Comparison of ENCODE assay signal across 25 cellular contexts in genomic region chr7:66202380-66202779, GRCh38. TPM values are rescaled to one million over a fixed set of nuclear protein-coding genes. Genes with fewer than 3 reads are reported as not detected.
DNase-seq lines count a peak whose midpoint lies in the region; ATAC-seq lines count a peak whose summit lies in the region.
"Had no signal": no experiment of that assay in that cellular context is flagged by ENCODE, and none has a peak within 500 bp of the region (broad histone marks: within the 10 kb centered on the region; RNA-seq: fewer than 3 reads in every experiment).

No MANE protein-coding gene starts in this region.

- no peaks in the 10 kb centered on the region for H3K9me3 Mint-ChIP-seq in activated naive CD8-positive, alpha-beta T cell treated with anti-CD3 and anti-CD28 coated beads, Interleukin-2, amount 10 ng/mL, durations not matched to agents 7 days and 5 days
- no peaks in the 10 kb centered on the region for H3K9me3 Mint-ChIP-seq in activated naive CD8-positive, alpha-beta T cell treated with anti-CD3 and anti-CD28 coated beads for 36 hours
- H3K9me3 Mint-ChIP-seq: activated naive CD4-positive, alpha-beta T cell treated with anti-CD3 and anti-CD28 coated beads, Interleukin-2, amount 10 ng/mL, durations not matched to agents 7 days and 5 days; activated T-cell treated with anti-CD3 and anti-CD28 coated beads, Interleukin-2, amount 50 U/mL, for 72 hours; endodermal cell; memory B cell; stimulated activated naive CD8-positive, alpha-beta T cell treated with anti-CD3 and anti-CD28 coated beads, Interleukin-15, Interleukin-2, amounts not matched to agents 100 ng/mL and 50 ng/mL, for 24 hours had no signal

- no peaks in the 10 kb centered on the region for H3K36me3 Mint-ChIP-seq in activated naive CD8-positive, alpha-beta T cell treated with anti-CD3 and anti-CD28 coated beads, Interleukin-2, amount 10 ng/mL, durations not matched to agents 7 days and 5 days
- peaks cover 2% of the 10 kb centered on the region for H3K36me3 Mint-ChIP-seq in activated naive CD8-positive, alpha-beta T cell treated with anti-CD3 and anti-CD28 coated beads for 36 hours
- H3K36me3 Mint-ChIP-seq: activated naive CD4-positive, alpha-beta T cell treated with anti-CD3 and anti-CD28 coated beads, Interleukin-2, amount 10 ng/mL, durations not matched to agents 7 days and 5 days; memory B cell had no signal

- POLR2A ChIA-PET in activated naive CD8-positive, alpha-beta T cell treated with anti-CD3 and anti-CD28 coated beads, Interleukin-2, amount 10 ng/mL, durations not matched to agents 7 days and 5 days (lab: Charles Lee): no interaction called here

- H3K27ac Mint-ChIP-seq in activated naive CD8-positive, alpha-beta T cell treated with anti-CD3 and anti-CD28 coated beads, Interleukin-2, amount 10 ng/mL, durations not matched to agents 7 days and 5 days: no peak overlapping the region
- H3K27ac Mint-ChIP-seq in activated naive CD8-positive, alpha-beta T cell treated with anti-CD3 and anti-CD28 coated beads for 36 hours: no peak overlapping the region
- H3K27ac Mint-ChIP-seq: activated naive CD4-positive, alpha-beta T cell treated with anti-CD3 and anti-CD28 coated beads, Interleukin-2, amount 10 ng/mL, durations not matched to agents 7 days and 5 days; activated T-cell treated with anti-CD3 and anti-CD28 coated beads, Interleukin-2, amount 50 U/mL, for 72 hours; endodermal cell; memory B cell; stimulated activated naive CD8-positive, alpha-beta T cell treated with anti-CD3 and anti-CD28 coated beads, Interleukin-15, Interleukin-2, amounts not matched to agents 100 ng/mL and 50 ng/mL, for 24 hours had no signal

- H3K4me3 Mint-ChIP-seq in activated naive CD8-positive, alpha-beta T cell treated with anti-CD3 and anti-CD28 coated beads, Interleukin-2, amount 10 ng/mL, durations not matched to agents 7 days and 5 days: peak overlapping the region; percentile 1
- H3K4me3 Mint-ChIP-seq in activated naive CD8-positive, alpha-beta T cell treated with anti-CD3 and anti-CD28 coated beads for 36 hours: no peak overlapping the region
- H3K4me3 Mint-ChIP-seq: activated naive CD4-positive, alpha-beta T cell treated with anti-CD3 and anti-CD28 coated beads, Interleukin-2, amount 10 ng/mL, durations not matched to agents 7 days and 5 days; endodermal cell; memory B cell; stimulated activated naive CD8-positive, alpha-beta T cell treated with anti-CD3 and anti-CD28 coated beads, Interleukin-15, Interleukin-2, amounts not matched to agents 100 ng/mL and 50 ng/mL, for 24 hours had no signal

- DNase-seq in activated naive CD8-positive, alpha-beta T cell treated with anti-CD3 and anti-CD28 coated beads, Interleukin-2, amount 10 ng/mL, durations not matched to agents 7 days and 5 days: no peak
- no peak for DNase-seq in activated naive CD8-positive, alpha-beta T cell treated with anti-CD3 and anti-CD28 coated beads for 36 hours
- DNase-seq in SK-N-DZ (ENCODE audit: low spot score): peak; percentile 35
- peak; percentile 32 for DNase-seq in left lobe of liver (ENCODE audit: low spot score)
- no peak for DNase-seq in AG08396 (ENCODE audit: low spot score)
- no peak for DNase-seq in OCI-M2 (lab: John Stamatoyannopoulos, UW; ENCODE audit: unreplicated experiment)
- no peak for DNase-seq in NAMALWA (ENCODE audit: low spot score)
- DNase-seq: activated CD4-positive, alpha-beta T cell treated with anti-CD3 and anti-CD28 coated beads, Interleukin-2, amount 50 U/mL, for 1 hour; activated naive CD4-positive, alpha-beta T cell treated with anti-CD3 and anti-CD28 coated beads, Interleukin-2, amount 10 ng/mL, durations not matched to agents 7 days and 5 days; activated T-cell treated with anti-CD3 and anti-CD28 coated beads, Interleukin-2, amount 50 U/mL, for 72 hours; DMS79; endodermal cell; foreskin keratinocyte; GDM1; heart right ventricle; KG1; left colon; NCI-H1436 treated with DMSO at 0.1 percent for 48 hours; NCI-H2107; NCI-H774; T1000 had no signal

- peaks cover 10% of the 10 kb centered on the region for H3K27me3 Mint-ChIP-seq in activated naive CD8-positive, alpha-beta T cell treated with anti-CD3 and anti-CD28 coated beads, Interleukin-2, amount 10 ng/mL, durations not matched to agents 7 days and 5 days
- H3K27me3 Mint-ChIP-seq in activated naive CD8-positive, alpha-beta T cell treated with anti-CD3 and anti-CD28 coated beads for 36 hours: peaks cover 9% of the 10 kb centered on the region

- peaks cover 27% of the 10 kb centered on the region for H3K4me1 Mint-ChIP-seq in activated naive CD8-positive, alpha-beta T cell treated with anti-CD3 and anti-CD28 coated beads, Interleukin-2, amount 10 ng/mL, durations not matched to agents 7 days and 5 days
- H3K4me1 Mint-ChIP-seq in activated naive CD8-positive, alpha-beta T cell treated with anti-CD3 and anti-CD28 coated beads for 36 hours: peaks cover 26% of the 10 kb centered on the region

- no peak for ATAC-seq in activated naive CD8-positive, alpha-beta T cell treated with anti-CD3 and anti-CD28 coated beads, Interleukin-2, amount 10 ng/mL, durations not matched to agents 7 days and 5 days (ENCODE audit: low read depth)
- no peak for ATAC-seq in left lobe of liver
- ATAC-seq in GM18907 (IDR thresholded peaks at IDR 0.05; ENCODE audit: unreplicated experiment): no peak
- ATAC-seq: A549; activated T-cell treated with anti-CD3 and anti-CD28 coated beads, Interleukin-2, amount 50 U/mL, for 72 hours; foreskin keratinocyte; heart right ventricle; left colon had no signal

RNA-seq across cellular contexts. Expression of gene TPST1, which starts 2.8 kb away (rescaled TPM):
- 1 to 10 TPM; 2.0 to 2.9 TPM for total RNA-seq in activated naive CD8-positive, alpha-beta T cell treated with anti-CD3 and anti-CD28 coated beads, Interleukin-2, amount 10 ng/mL, durations not matched to agents 7 days and 5 days
- total RNA-seq in activated naive CD8-positive, alpha-beta T cell treated with anti-CD3 and anti-CD28 coated beads for 36 hours: 1 to 10 TPM; 3.0 to 4.1 TPM
- polyA plus RNA-seq in SK-N-DZ (2014; cell fraction: cytosol; rRNA removed): 36.0 and 37.6 TPM in 2 replicates
- polyA plus RNA-seq in SK-N-DZ (2014; cell fraction: nucleus; rRNA removed): 17.7 and 21.3 TPM in 2 replicates
- 14.5 TPM for total RNA-seq in left lobe of liver

Comparison
In these comparisons a context has a peak if more than half of its experiments do, and no peak if none do; other contexts are left out.
1. DNase-seq: peak in SK-N-DZ (single experiment) and left lobe of liver (single experiment); none in activated naive CD8-positive, alpha-beta T cell treated with anti-CD3 and anti-CD28 coated beads, Interleukin-2, amount 10 ng/mL, durations not matched to agents 7 days and 5 days (single experiment), activated naive CD8-positive, alpha-beta T cell treated with anti-CD3 and anti-CD28 coated beads for 36 hours (single experiment), AG08396 (single experiment), OCI-M2 (single experiment) and NAMALWA (single experiment).